ENCODE assay signal across 8 cellular contexts in the genomic region with DNA sequence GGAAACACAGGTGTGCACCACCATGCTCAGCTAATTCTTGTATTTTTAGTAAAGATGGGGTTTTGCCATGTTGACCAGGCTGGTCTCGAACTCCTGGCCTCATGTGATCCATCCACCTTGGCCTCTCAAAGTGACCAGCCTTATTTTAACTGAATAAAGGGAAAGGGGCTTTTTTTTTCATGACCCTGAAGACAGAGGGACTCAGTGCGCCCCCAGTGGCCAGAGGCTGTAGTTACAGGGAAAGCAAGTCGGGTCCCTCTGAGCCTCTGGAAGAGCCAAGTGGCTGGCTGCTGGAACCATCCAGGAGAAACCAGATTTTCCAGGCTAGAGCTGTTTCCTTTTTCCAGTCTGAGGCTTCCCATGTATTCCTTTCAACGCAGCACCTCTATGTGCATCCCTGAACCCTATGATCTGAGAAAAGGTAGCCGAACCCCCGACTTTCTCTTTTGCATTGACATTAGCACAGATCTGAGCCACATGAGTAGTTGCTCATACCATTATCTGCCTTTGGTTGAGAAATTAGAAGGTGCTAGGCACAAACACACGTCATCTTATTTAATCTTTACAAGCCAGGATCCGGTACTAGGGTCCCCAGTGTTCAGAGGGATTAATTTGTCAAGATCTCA.
DNase-seq lines count a peak whose midpoint lies in the region; ATAC-seq and TF ChIP-seq lines count a peak whose summit lies in the region.

No MANE protein-coding gene starts in this region.

- no peak overlapping the region for H3K4me2 ChIP-seq in SU-DHL-6 (ENCODE audit: low read depth, low read length, poor library complexity, severe bottlenecking)

- no peak overlapping the region for H2AFZ ChIP-seq in SU-DHL-6 (ENCODE audit: low read depth, low read length, severe bottlenecking)

- no peaks in the 10 kb centered on the region for H3F3A ChIP-seq in SU-DHL-6 (ENCODE audit: insufficient read depth)

- DNase-seq in COLO829 (ENCODE audit: low spot score) (peak; percentile 38), choroid plexus epithelial cell (ENCODE audit: low read depth) (peak; percentile 59), lung (ENCODE audit: low spot score) (peak; percentile 36), tibial artery (no peak), A172 (ENCODE audit: low spot score) (no peak)

- no peaks in the 10 kb centered on the region for H3K4me1 ChIP-seq in HEK293 (ENCODE audit: control insufficient read depth, insufficient read depth, low read length)
- peaks cover 11 to 18% of the 10 kb centered on the region in 2 donors for H3K4me1 ChIP-seq in lung (ENCODE audit: control insufficient read depth in 2 of 2, insufficient read depth in 2 of 2, low read length in 2 of 2)
- peaks cover 0 to 38% (median 23%) of the 10 kb centered on the region in 4 donors for H3K4me1 ChIP-seq in tibial artery

- no peaks in the 10 kb centered on the region for H3K9me2 ChIP-seq in SU-DHL-6 (replicated peaks; ENCODE audit: insufficient read depth, low read length)

- no peaks in the 10 kb centered on the region for H3K27me3 ChIP-seq in SU-DHL-6 (ENCODE audit: low read length)
- no peaks in the 10 kb centered on the region for H3K27me3 ChIP-seq in lung (ENCODE audit: control insufficient read depth, insufficient read depth)
- no peaks in the 10 kb centered on the region for H3K27me3 ChIP-seq in tibial artery

- H3K4me3 ChIP-seq in HEK293 (ENCODE audit: low read depth, low read length) (no peak overlapping the region), SU-DHL-6 (ENCODE audit: insufficient read depth, low read length, poor library complexity, severe bottlenecking) (no peak overlapping the region), choroid plexus epithelial cell (ENCODE audit: low read depth, low read length) (no peak overlapping the region), lung (no peak overlapping the region), tibial artery (no peak overlapping the region)

- H4K20me1 ChIP-seq in SU-DHL-6 (ENCODE audit: low read depth, low read length), result no peaks in the 10 kb centered on the region

- ATAC-seq in lung (ENCODE audit: insufficient read depth, low FRiP score) (no peak), HG03095 (IDR thresholded peaks at IDR 0.05; ENCODE audit: unreplicated experiment) (no peak)

- POLR2A ChIA-PET in HEK293 (lab: Yijun Ruan, JAX), result no interaction called here

- H3K9me3 ChIP-seq in HEK293 (ENCODE audit: control insufficient read depth, insufficient read depth, low read depth, low read length) (no peaks in the 10 kb centered on the region), SU-DHL-6 (ENCODE audit: insufficient read depth, low read length) (no peaks in the 10 kb centered on the region), lung (ENCODE audit: control insufficient read depth in 2 of 2, insufficient read depth in 1 of 2, low read length in 1 of 2) (no peaks in the 10 kb centered on the region), tibial artery (no peaks in the 10 kb centered on the region)

- no peak overlapping the region for H3K9ac ChIP-seq in SU-DHL-6 (ENCODE audit: low read length)

- no peaks in the 10 kb centered on the region for H3K36me3 ChIP-seq in HEK293 (ENCODE audit: control insufficient read depth in 2 of 2, insufficient read depth in 1 of 2, low read length in 2 of 2)
- no peaks in the 10 kb centered on the region for H3K36me3 ChIP-seq in SU-DHL-6 (ENCODE audit: low read length)
- no peaks in the 10 kb centered on the region for H3K36me3 ChIP-seq in lung (ENCODE audit: control insufficient read depth in 2 of 2, insufficient read depth in 2 of 2, low read length in 2 of 2)
- no peaks in the 10 kb centered on the region for H3K36me3 ChIP-seq in tibial artery

- H3K27ac ChIP-seq in HEK293 (ENCODE audit: extremely low read depth, low read depth, low read length) (no peak overlapping the region), SU-DHL-6 (ENCODE audit: low read depth, low read length) (no peak overlapping the region), lung (ENCODE audit: low read depth in 1 of 2, low read length in 1 of 2) (peak overlapping the region in 1 of 2 donors; percentile 25), tibial artery (peak overlapping the region; percentile 29 to 67)

- 64 to 65% methylated on average over 8 of the region's 8 CpGs for WGBS in lung, 2 donors

- CTCF ChIA-PET in HEK293 (lab: Yijun Ruan, JAX), result interaction anchor here (0.7 to 2.2 kb wide), 28 partner anchors 9 to 337 kb away, joined by 3 to 11 read pairs (median 4); no protein-coding TSS in a partner anchor

- no peaks in the 10 kb centered on the region for H3K79me2 ChIP-seq in SU-DHL-6 (ENCODE audit: insufficient read depth, low read length)

- intact Hi-C loops in tibial artery (cut with DNase I; ENCODE audit: low total_unique reads), result no loop called here

- 0 out of 2 replicates have a peak, but pooled peaks have one; percentile 8 for TF ChIP-seq CTCF in HEK293 (tag by site-specific recombination; IDR thresholded peaks at IDR 0.05)
- peak; percentile 85 for TF ChIP-seq CTCF in SU-DHL-6 (IDR thresholded peaks at IDR 0.05; ENCODE audit: insufficient read depth, low read length, poor library complexity, severe bottlenecking)
- TF ChIP-seq CTCF in choroid plexus epithelial cell (conservative IDR thresholded peaks at IDR 0.05; ENCODE audit: low read depth, low read length), result peak; percentile 90
- TF ChIP-seq CTCF in lung (IDR thresholded peaks at IDR 0.05; ENCODE audit: control extremely low read depth, extremely low read depth), result peak; percentile 22
- TF ChIP-seq CTCF in tibial artery (IDR thresholded peaks at IDR 0.05), result peak; percentile 59 to 67

TF ChIP-seq in HEK293, 187 proteins besides CTCF, POLR2A, EP300 and RAD21:
- no peak for TF ChIP-seq ZNF202 (tag by site-specific recombination; IDR thresholded peaks at IDR 0.05; ENCODE audit: borderline replicate concordance)
- TF ChIP-seq, protein P1, sequence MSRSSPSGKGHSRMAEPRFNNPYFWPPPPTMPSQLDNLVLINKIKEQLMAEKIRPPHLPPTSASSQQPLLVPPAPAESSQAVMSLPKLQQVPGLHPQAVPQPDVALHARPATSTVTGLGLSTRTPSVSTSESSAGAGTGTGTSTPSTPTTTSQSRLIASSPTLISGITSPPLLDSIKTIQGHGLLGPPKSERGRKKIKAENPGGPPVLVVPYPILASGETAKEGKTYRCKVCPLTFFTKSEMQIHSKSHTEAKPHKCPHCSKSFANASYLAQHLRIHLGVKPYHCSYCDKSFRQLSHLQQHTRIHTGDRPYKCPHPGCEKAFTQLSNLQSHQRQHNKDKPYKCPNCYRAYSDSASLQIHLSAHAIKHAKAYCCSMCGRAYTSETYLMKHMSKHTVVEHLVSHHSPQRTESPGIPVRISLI (tag by site-specific recombination; IDR thresholded peaks at IDR 0.05), result peak; percentile 58; the same call in 1 of the 2 replicates
- no peak for TF ChIP-seq HOXC10 (CRISPR knock-in tag; IDR thresholded peaks at IDR 0.05)
- TF ChIP-seq ZNF501 (tag by site-specific recombination; IDR thresholded peaks at IDR 0.05), result no peak
- TF ChIP-seq KLF7 (tag by site-specific recombination; IDR thresholded peaks at IDR 0.05; ENCODE audit: borderline replicate concordance), result no peak
- TF ChIP-seq HOXA7 (CRISPR knock-in tag; IDR thresholded peaks at IDR 0.05; ENCODE audit: borderline replicate concordance), result no peak
- 0 out of 2 replicates have a peak, but pooled peaks have one; percentile 21 for TF ChIP-seq ZNF341 (tag by site-specific recombination; IDR thresholded peaks at IDR 0.05; ENCODE audit: low read depth)

Comparison
In these comparisons a context has a peak if more than half of its experiments do, and no peak if none do; other contexts are left out.
1. DNase-seq: peak in COLO829 (single experiment), choroid plexus epithelial cell (single experiment) and lung (single experiment); none in tibial artery (0 of 2) and A172 (single experiment).
2. H3K27ac ChIP-seq: peak in tibial artery (2 of 2); none in HEK293 (single experiment) and SU-DHL-6 (single experiment).
3. CTCF ChIP-seq: peak in every context shown above with its lines; median percentile 90 in choroid plexus epithelial cell; 85 in SU-DHL-6; 63 in tibial artery; 22 in lung; 8 in HEK293.